In genomic region chr2:86079981-86080911, GRCh38 we compare ENCODE assay signal across 8 cellular contexts. TPM values are rescaled to one million over a fixed set of nuclear protein-coding genes. Genes with fewer than 3 reads are reported as not detected.
DNase-seq lines count a peak whose midpoint lies in the region; ATAC-seq lines count a peak whose summit lies in the region.

No MANE protein-coding gene starts in this region.

- H4K8ac ChIP-seq in mesenchymal stem cell (ENCODE audit: low read length) = peak overlapping the region; percentile 51

- no peaks in the 10 kb centered on the region for H3K79me1 ChIP-seq in mesenchymal stem cell (replicated peaks; ENCODE audit: low read length, poor library complexity, severe bottlenecking)

- H2AK5ac ChIP-seq in mesenchymal stem cell (ENCODE audit: low read length, severe bottlenecking) = no peak overlapping the region

- H3K4me3 ChIP-seq in duodenal mucosa (ENCODE audit: low read depth in 1 of 2, low read length in 2 of 2) (peak overlapping the region; percentile 11 to 32), mesenchymal stem cell (ENCODE audit: insufficient read depth in 1 of 2, low read depth in 1 of 2, low read length in 2 of 2) (no peak overlapping the region)

- peaks cover 48% of the 10 kb centered on the region for H3K4me1 Mint-ChIP-seq in activated CD4-positive, alpha-beta memory T cell treated with anti-CD3 and anti-CD28 coated beads, Interleukin-2, amount 10 ng/mL, durations not matched to agents 7 days and 5 days

- H4K91ac ChIP-seq in mesenchymal stem cell (ENCODE audit: low read length) = peak overlapping the region; percentile 54

- POLR2A ChIA-PET in activated CD4-positive, alpha-beta memory T cell treated with anti-CD3 and anti-CD28 coated beads, Interleukin-2, amount 10 ng/mL, durations not matched to agents 7 days and 5 days (lab: Charles Lee) = interaction anchor here (0.7 to 4.4 kb wide), 17 partner anchors 10 to 540 kb away, joined by 3 to 64 read pairs (median 5); partner anchors contain the start of genes KDM3A, POLR1A, PTCD3 and ST3GAL5

- no peak overlapping the region for H2AFZ ChIP-seq in mesenchymal stem cell (ENCODE audit: low read depth, low read length)

- ATAC-seq in GM19025 (IDR thresholded peaks at IDR 0.05; ENCODE audit: low read depth, unreplicated experiment) (peak; percentile 74), HG03159 (IDR thresholded peaks at IDR 0.05; ENCODE audit: unreplicated experiment) (peak; percentile 80)

- no peak overlapping the region for H3K14ac ChIP-seq in mesenchymal stem cell (ENCODE audit: low read length in 2 of 2)

- peaks cover 23 to 45% of the 10 kb centered on the region in 2 donors for H3K36me3 ChIP-seq in duodenal mucosa (ENCODE audit: control insufficient read depth in 1 of 2, insufficient read depth in 2 of 2, low read length in 2 of 2)
- H3K36me3 ChIP-seq in mesenchymal stem cell (ENCODE audit: control insufficient read depth in 1 of 2, insufficient read depth in 2 of 2, low read depth in 1 of 2, low read length in 2 of 2) = peaks cover 49 to 72% of the 10 kb centered on the region in 2 experiments

- H3K4ac ChIP-seq in mesenchymal stem cell (ENCODE audit: low read depth in 1 of 2, low read length in 2 of 2) = peak overlapping the region in 1 of 2 experiments; percentile 40

- H3K27ac ChIP-seq in duodenal mucosa (ENCODE audit: low read depth, low read length) (no peak overlapping the region), mesenchymal stem cell (ENCODE audit: low read length, poor library complexity, severe bottlenecking) (no peak overlapping the region)

- H3K9ac ChIP-seq in duodenal mucosa (ENCODE audit: low read depth in 1 of 2, low read length in 2 of 2) (peak overlapping the region; percentile 20 to 31), mesenchymal stem cell (ENCODE audit: low read length) (peak overlapping the region; percentile 7)

- no peak overlapping the region for H2BK15ac ChIP-seq in mesenchymal stem cell (ENCODE audit: low read depth, poor library complexity, severe bottlenecking)

- no peak overlapping the region for H3K4me2 ChIP-seq in mesenchymal stem cell (ENCODE audit: low read length, poor library complexity, severe bottlenecking)

- H2BK120ac ChIP-seq in mesenchymal stem cell (ENCODE audit: low read depth, low read length) = no peak overlapping the region

- no peaks in the 10 kb centered on the region for H3K27me3 Mint-ChIP-seq in activated CD4-positive, alpha-beta memory T cell treated with anti-CD3 and anti-CD28 coated beads, Interleukin-2, amount 10 ng/mL, durations not matched to agents 7 days and 5 days

- DNase-seq in C1 segment of cervical spinal cord (lab: John Stamatoyannopoulos, UW) (peak in 12 of 14 donors; percentile 9 to 69 (median 42)), NCI-H526 (lab: John Stamatoyannopoulos, UW) (peak; percentile 10 to 64), mesenchymal stem cell (peak; percentile 73)
- DNase-seq in activated CD4-positive, alpha-beta memory T cell treated with anti-CD3 and anti-CD28 coated beads, Interleukin-2, amount 10 ng/mL, durations not matched to agents 7 days and 5 days = peak; percentile 88
- peak; percentile 64 to 66 for DNase-seq in stimulated activated CD8-positive, alpha-beta memory T cell treated with anti-CD3 and anti-CD28 coated beads, Interleukin-2, amount 100 ng/mL, for 1 hour (ENCODE audit: low read depth in 2 of 2)

- no peak overlapping the region for H3K4me3 Mint-ChIP-seq in activated CD4-positive, alpha-beta memory T cell treated with anti-CD3 and anti-CD28 coated beads, Interleukin-2, amount 10 ng/mL, durations not matched to agents 7 days and 5 days

- H3K27me3 ChIP-seq in duodenal mucosa (ENCODE audit: control insufficient read depth in 1 of 2, insufficient read depth in 2 of 2, low read length in 2 of 2) (no peaks in the 10 kb centered on the region), mesenchymal stem cell (ENCODE audit: control insufficient read depth in 1 of 2, insufficient read depth in 1 of 2, low read length in 2 of 2) (no peaks in the 10 kb centered on the region)

- no peaks in the 10 kb centered on the region for H3K9me3 Mint-ChIP-seq in activated CD4-positive, alpha-beta memory T cell treated with anti-CD3 and anti-CD28 coated beads, Interleukin-2, amount 10 ng/mL, durations not matched to agents 7 days and 5 days

- H3K18ac ChIP-seq in mesenchymal stem cell (ENCODE audit: low read depth in 1 of 2, low read length in 2 of 2) = no peak overlapping the region

- H3K9me3 ChIP-seq in duodenal mucosa (ENCODE audit: control insufficient read depth in 1 of 2, low read length in 2 of 2) (no peaks in the 10 kb centered on the region), mesenchymal stem cell (ENCODE audit: control insufficient read depth, low read length) (no peaks in the 10 kb centered on the region)

- H3K36me3 Mint-ChIP-seq in activated CD4-positive, alpha-beta memory T cell treated with anti-CD3 and anti-CD28 coated beads, Interleukin-2, amount 10 ng/mL, durations not matched to agents 7 days and 5 days (ENCODE audit: low read depth) = peaks cover 27% of the 10 kb centered on the region

- H3K27ac Mint-ChIP-seq in activated CD4-positive, alpha-beta memory T cell treated with anti-CD3 and anti-CD28 coated beads, Interleukin-2, amount 10 ng/mL, durations not matched to agents 7 days and 5 days = peak overlapping the region; percentile 90

- H2BK12ac ChIP-seq in mesenchymal stem cell (ENCODE audit: low read length in 2 of 2) = no peak overlapping the region

- WGBS in mesenchymal stem cell = 70% methylated on average over 13 of the region's 14 CpGs

- H2BK5ac ChIP-seq in mesenchymal stem cell (ENCODE audit: low read depth, low read length, poor library complexity, severe bottlenecking) = no peak overlapping the region

- CTCF ChIA-PET in activated CD4-positive, alpha-beta memory T cell treated with anti-CD3 and anti-CD28 coated beads, Interleukin-2, amount 10 ng/mL, durations not matched to agents 7 days and 5 days (lab: Charles Lee) = interaction anchor here (0.5 to 12.4 kb wide), 40 partner anchors 8 to 442 kb away, joined by 3 to 383 read pairs (median 4); partner anchors contain the start of genes ATOH8, KDM3A, POLR1A and PTCD3

- no peak overlapping the region for H3K23ac ChIP-seq in mesenchymal stem cell (ENCODE audit: low read length in 2 of 2)

- H3K4me1 ChIP-seq in duodenal mucosa (ENCODE audit: control insufficient read depth in 1 of 2, insufficient read depth in 2 of 2, low read length in 2 of 2) (peaks cover 23 to 28% of the 10 kb centered on the region in 2 donors), mesenchymal stem cell (ENCODE audit: control insufficient read depth, insufficient read depth, low read depth, low read length) (no peaks in the 10 kb centered on the region)

RNA-seq across cellular contexts. Expression of gene POLR1A, which starts 25.4 kb away (rescaled TPM):
- total RNA-seq in activated CD4-positive, alpha-beta memory T cell treated with anti-CD3 and anti-CD28 coated beads, Interleukin-2, amount 10 ng/mL, durations not matched to agents 7 days and 5 days = 10 to 100 TPM; 25.2 to 29.7 TPM
- 6.9 TPM for polyA plus RNA-seq in mesenchymal stem cell (2013, experiment 1 of 2)
- polyA plus RNA-seq in mesenchymal stem cell (2013, experiment 2 of 2) = 6.5 TPM

RNA-seq across cellular contexts. Expression of gene PTCD3, which starts 25.8 kb away (rescaled TPM):
- 100 to 1,000 TPM; 144 to 149 TPM for total RNA-seq in activated CD4-positive, alpha-beta memory T cell treated with anti-CD3 and anti-CD28 coated beads, Interleukin-2, amount 10 ng/mL, durations not matched to agents 7 days and 5 days
- polyA plus RNA-seq in mesenchymal stem cell (2013, experiment 1 of 2) = 28.0 TPM
- 28.0 TPM for polyA plus RNA-seq in mesenchymal stem cell (2013, experiment 2 of 2)

Comparison
In these comparisons a context has a peak if more than half of its experiments do, and no peak if none do; other contexts are left out.
1. DNase-seq: peak in every context shown above with its lines; median percentile 88 in activated CD4-positive, alpha-beta memory T cell treated with anti-CD3 and anti-CD28 coated beads, Interleukin-2, amount 10 ng/mL, durations not matched to agents 7 days and 5 days; 73 in mesenchymal stem cell; 65 in stimulated activated CD8-positive, alpha-beta memory T cell treated with anti-CD3 and anti-CD28 coated beads, Interleukin-2, amount 100 ng/mL, for 1 hour; 42 in C1 segment of cervical spinal cord; 37 in NCI-H526.
2. H3K4me3 ChIP-seq: peak in duodenal mucosa (2 of 2); none in mesenchymal stem cell (0 of 2).